1 cellular context compared by ENCODE assay signal in the genomic region with DNA sequence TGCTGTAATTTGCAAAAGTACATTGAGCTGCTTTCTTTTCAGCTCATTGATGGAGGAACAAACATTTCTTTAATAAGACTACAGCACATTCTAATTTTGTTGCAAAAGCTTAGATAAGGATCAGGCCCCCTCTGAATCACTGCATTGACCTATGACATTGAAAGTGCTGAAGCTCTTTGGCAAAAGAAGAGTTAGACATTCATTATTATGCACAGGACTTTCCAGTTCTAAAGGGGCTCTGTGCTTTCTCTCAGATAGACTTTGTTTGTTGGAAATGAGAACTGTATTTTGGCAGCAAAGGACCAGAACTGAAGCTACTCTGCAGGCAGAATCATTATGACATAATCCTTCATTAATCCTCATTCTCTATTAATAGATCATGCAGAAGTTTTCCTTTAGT.
TF ChIP-seq lines count a peak whose summit lies in the region.

No MANE protein-coding gene starts in this region.

TF ChIP-seq in GM23338, 12 proteins besides CTCF, POLR2A, EP300 and RAD21 (continued from another document):
- TF ChIP-seq, protein P1, sequence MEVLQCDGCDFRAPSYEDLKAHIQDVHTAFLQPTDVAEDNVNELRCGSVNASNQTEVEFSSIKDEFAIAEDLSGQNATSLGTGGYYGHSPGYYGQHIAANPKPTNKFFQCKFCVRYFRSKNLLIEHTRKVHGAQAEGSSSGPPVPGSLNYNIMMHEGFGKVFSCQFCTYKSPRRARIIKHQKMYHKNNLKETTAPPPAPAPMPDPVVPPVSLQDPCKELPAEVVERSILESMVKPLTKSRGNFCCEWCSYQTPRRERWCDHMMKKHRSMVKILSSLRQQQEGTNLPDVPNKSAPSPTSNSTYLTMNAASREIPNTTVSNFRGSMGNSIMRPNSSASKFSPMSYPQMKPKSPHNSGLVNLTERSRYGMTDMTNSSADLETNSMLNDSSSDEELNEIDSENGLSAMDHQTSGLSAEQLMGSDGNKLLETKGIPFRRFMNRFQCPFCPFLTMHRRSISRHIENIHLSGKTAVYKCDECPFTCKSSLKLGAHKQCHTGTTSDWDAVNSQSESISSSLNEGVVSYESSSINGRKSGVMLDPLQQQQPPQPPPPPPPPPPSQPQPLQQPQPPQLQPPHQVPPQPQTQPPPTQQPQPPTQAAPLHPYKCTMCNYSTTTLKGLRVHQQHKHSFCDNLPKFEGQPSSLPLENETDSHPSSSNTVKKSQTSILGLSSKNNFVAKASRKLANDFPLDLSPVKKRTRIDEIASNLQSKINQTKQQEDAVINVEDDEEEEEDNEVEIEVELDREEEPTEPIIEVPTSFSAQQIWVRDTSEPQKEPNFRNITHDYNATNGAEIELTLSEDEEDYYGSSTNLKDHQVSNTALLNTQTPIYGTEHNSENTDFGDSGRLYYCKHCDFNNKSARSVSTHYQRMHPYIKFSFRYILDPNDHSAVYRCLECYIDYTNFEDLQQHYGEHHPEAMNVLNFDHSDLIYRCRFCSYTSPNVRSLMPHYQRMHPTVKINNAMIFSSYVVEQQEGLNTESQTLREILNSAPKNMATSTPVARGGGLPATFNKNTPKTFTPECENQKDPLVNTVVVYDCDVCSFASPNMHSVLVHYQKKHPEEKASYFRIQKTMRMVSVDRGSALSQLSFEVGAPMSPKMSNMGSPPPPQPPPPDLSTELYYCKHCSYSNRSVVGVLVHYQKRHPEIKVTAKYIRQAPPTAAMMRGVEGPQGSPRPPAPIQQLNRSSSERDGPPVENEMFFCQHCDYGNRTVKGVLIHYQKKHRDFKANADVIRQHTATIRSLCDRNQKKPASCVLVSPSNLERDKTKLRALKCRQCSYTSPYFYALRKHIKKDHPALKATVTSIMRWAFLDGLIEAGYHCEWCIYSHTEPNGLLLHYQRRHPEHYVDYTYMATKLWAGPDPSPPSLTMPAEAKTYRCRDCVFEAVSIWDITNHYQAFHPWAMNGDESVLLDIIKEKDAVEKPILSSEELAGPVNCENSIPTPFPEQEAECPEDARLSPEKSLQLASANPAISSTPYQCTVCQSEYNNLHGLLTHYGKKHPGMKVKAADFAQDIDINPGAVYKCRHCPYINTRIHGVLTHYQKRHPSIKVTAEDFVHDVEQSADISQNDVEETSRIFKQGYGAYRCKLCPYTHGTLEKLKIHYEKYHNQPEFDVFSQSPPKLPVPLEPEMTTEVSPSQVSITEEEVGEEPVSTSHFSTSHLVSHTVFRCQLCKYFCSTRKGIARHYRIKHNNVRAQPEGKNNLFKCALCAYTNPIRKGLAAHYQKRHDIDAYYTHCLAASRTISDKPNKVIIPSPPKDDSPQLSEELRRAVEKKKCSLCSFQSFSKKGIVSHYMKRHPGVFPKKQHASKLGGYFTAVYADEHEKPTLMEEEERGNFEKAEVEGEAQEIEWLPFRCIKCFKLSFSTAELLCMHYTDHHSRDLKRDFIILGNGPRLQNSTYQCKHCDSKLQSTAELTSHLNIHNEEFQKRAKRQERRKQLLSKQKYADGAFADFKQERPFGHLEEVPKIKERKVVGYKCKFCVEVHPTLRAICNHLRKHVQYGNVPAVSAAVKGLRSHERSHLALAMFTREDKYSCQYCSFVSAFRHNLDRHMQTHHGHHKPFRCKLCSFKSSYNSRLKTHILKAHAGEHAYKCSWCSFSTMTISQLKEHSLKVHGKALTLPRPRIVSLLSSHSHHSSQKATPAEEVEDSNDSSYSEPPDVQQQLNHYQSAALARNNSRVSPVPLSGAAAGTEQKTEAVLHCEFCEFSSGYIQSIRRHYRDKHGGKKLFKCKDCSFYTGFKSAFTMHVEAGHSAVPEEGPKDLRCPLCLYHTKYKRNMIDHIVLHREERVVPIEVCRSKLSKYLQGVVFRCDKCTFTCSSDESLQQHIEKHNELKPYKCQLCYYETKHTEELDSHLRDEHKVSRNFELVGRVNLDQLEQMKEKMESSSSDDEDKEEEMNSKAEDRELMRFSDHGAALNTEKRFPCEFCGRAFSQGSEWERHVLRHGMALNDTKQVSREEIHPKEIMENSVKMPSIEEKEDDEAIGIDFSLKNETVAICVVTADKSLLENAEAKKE (CRISPR knock-in tag; IDR thresholded peaks at IDR 0.05), result no peak
- TF ChIP-seq EZH2phosphoT487 (IDR thresholded peaks at IDR 0.05; ENCODE audit: unreplicated experiment), result no peak
- TF ChIP-seq CREB1 (CRISPR knock-in tag; IDR thresholded peaks at IDR 0.05; ENCODE audit: low read depth), result no peak
TF ChIP-seq in GM23338: peak in this region for 0.
